In genomic region chr5:16744164-16744880, GRCh38 we compare ENCODE assay signal across 1 cellular context.
TF ChIP-seq lines count a peak whose summit lies in the region.

No MANE protein-coding gene starts in this region.

TF ChIP-seq in H1, 55 proteins besides CTCF, POLR2A, EP300 and RAD21:
- TF ChIP-seq RBBP5 (IDR thresholded peaks at IDR 0.05; ENCODE audit: borderline replicate concordance, low read depth, low read length) = no peak
- TF ChIP-seq CEBPB (IDR thresholded peaks at IDR 0.05; ENCODE audit: low read depth, low read length) = 0 out of 2 replicates have a peak, but pooled peaks have one; percentile 1
- TF ChIP-seq POLR2AphosphoS5 (IDR thresholded peaks at IDR 0.05; ENCODE audit: low read depth, low read length) = no peak
